Comparison of ENCODE assay signal across 1 cellular context in the genomic region with DNA sequence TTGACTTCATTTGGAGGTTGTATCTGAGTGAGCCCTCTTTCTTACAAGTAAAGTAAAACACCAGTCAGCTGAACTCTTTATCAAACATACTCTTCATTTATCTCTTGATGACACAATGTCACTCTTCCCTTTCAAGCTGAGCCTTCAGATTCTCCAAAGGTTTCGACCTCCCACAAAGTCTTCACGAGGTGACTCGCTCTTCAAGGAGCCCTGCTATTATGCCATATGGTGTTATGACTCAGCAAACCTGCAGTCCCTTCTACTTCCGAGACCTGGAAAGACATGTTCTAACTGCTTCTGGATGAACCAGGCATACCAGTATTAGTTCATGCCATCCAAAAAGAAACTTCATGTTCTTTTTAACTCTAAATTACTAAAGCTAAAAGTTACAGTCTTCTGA.
TF ChIP-seq lines count a peak whose summit lies in the region.

No MANE protein-coding gene starts in this region.

TF ChIP-seq in IMR-90, 13 proteins besides CTCF, POLR2A, EP300 and RAD21:
- TF ChIP-seq BHLHE40 (IDR thresholded peaks at IDR 0.05; ENCODE audit: low read depth, low read length) (peak; percentile 39; the same call in 1 of the 2 replicates), NFE2L2 (IDR thresholded peaks at IDR 0.05; ENCODE audit: low read depth, low read length) (peak; percentile 95), MAFK (IDR thresholded peaks at IDR 0.05; ENCODE audit: low read depth, low read length) (peak; percentile 60), FOS (IDR thresholded peaks at IDR 0.05; ENCODE audit: low read depth, low read length) (peak; percentile 76), RCOR1 (IDR thresholded peaks at IDR 0.05; ENCODE audit: insufficient replicate concordance, low read length) (no peak), SMC3 (IDR thresholded peaks at IDR 0.05; ENCODE audit: low read depth, low read length) (no peak), CHD1 (IDR thresholded peaks at IDR 0.05; ENCODE audit: low read depth, low read length) (no peak), MXI1 (IDR thresholded peaks at IDR 0.05; ENCODE audit: borderline replicate concordance, low read depth, low read length) (no peak), MAZ (IDR thresholded peaks at IDR 0.05; ENCODE audit: borderline replicate concordance, low read depth, low read length) (no peak), USF2 (IDR thresholded peaks at IDR 0.05; ENCODE audit: low read depth, low read length) (no peak), CEBPB (IDR thresholded peaks at IDR 0.05; ENCODE audit: low read depth, low read length) (peak; percentile 79)
